Comparison of ENCODE assay signal across 9 cellular contexts in genomic region chr16:4769306-4769638, GRCh38. TPM values are rescaled to one million over a fixed set of nuclear protein-coding genes. Genes with fewer than 3 reads are reported as not detected.
DNase-seq lines count a peak whose midpoint lies in the region; ATAC-seq and TF ChIP-seq lines count a peak whose summit lies in the region.
"Had no signal": no experiment of that assay in that cellular context is flagged by ENCODE, and none has a peak within 500 bp of the region (broad histone marks: within the 10 kb centered on the region; RNA-seq: fewer than 3 reads in every experiment).

No MANE protein-coding gene starts in this region.

- POLR2A ChIA-PET in Caco-2 (lab: Charles Lee) (interaction anchor here (0.7 to 1.7 kb wide), 4 partner anchors 19 to 295 kb away, joined by 3 to 20 read pairs (median 5); partner anchors contain the start of genes ANKS3, DNAAF8, NMRAL1 and SEPTIN12), OCI-LY7 (lab: Charles Lee) (interaction anchor here (0.6 to 3.1 kb wide), 2 partner anchors 12 to 34 kb away, joined by 7 to 23 read pairs; partner anchors contain the start of genes ANKS3 and DNAAF8)

- DNase-seq in Caco-2 = no peak
- DNase-seq in OCI-LY7 (ENCODE audit: low spot score) = no peak
- DNase-seq in esophagus squamous epithelium (lab: John Stamatoyannopoulos, UW) = no peak
- DNase-seq in stimulated activated CD8-positive, alpha-beta memory T cell treated with anti-CD3 and anti-CD28 coated beads, Interleukin-4, amount 100 ng/mL, for 48 hours = no peak

- H3K9me3 Mint-ChIP-seq in Caco-2 (ENCODE audit: unreplicated experiment) = no peaks in the 10 kb centered on the region

- BruUV-seq in Caco-2 (replicated peaks; lab: Mats Ljungman, UMichigan) = no TSS peak
- BruUV-seq in OCI-LY7 (replicated peaks; lab: Mats Ljungman, UMichigan) = no TSS peak

- peak overlapping the region; percentile 96 for H3K4me2 ChIP-seq in OCI-LY7 (ENCODE audit: low read length)

- peak overlapping the region; percentile 98 for H2AFZ ChIP-seq in OCI-LY7 (ENCODE audit: low read length)

- CTCF ChIA-PET in Caco-2 (lab: Charles Lee) (interaction anchor here (0.6 to 2.1 kb wide), 2 partner anchors 35 to 169 kb away, joined by 3 to 7 read pairs; partner anchors contain the start of genes ANKS3 and DNAAF8), OCI-LY7 (lab: Charles Lee; ENCODE audit: unreplicated experiment) (no interaction called here)

- H3K36me3 ChIP-seq in Caco-2 (ENCODE audit: control insufficient read depth, insufficient read depth, low read length) (no peaks in the 10 kb centered on the region), OCI-LY7 (ENCODE audit: insufficient read depth, low read length) (peaks cover 8% of the 10 kb centered on the region), esophagus squamous epithelium (peaks cover 0 to 13% (median 0%) of the 10 kb centered on the region in 3 donors), neutrophil (no peaks in the 10 kb centered on the region)

- H3K27me3 ChIP-seq in Caco-2 (replicated peaks; ENCODE audit: control insufficient read depth, insufficient read depth, low read length) = no peaks in the 10 kb centered on the region
- H3K27me3 ChIP-seq in esophagus squamous epithelium = no peaks in the 10 kb centered on the region
- no peaks in the 10 kb centered on the region for H3K27me3 ChIP-seq in neutrophil

- H3K9me3 ChIP-seq in Caco-2 = no peaks in the 10 kb centered on the region
- no peaks in the 10 kb centered on the region for H3K9me3 ChIP-seq in OCI-LY7 (ENCODE audit: low read length)
- H3K9me3 ChIP-seq in esophagus squamous epithelium = no peaks in the 10 kb centered on the region
- no peaks in the 10 kb centered on the region for H3K9me3 ChIP-seq in neutrophil

- H3K36me3 Mint-ChIP-seq in Caco-2 (ENCODE audit: insufficient read depth, unreplicated experiment) = peaks cover 9% of the 10 kb centered on the region

- 54 to 65% methylated on average over 7 of the region's 7 CpGs for WGBS in esophagus squamous epithelium, 2 donors

- H3K4me1 Mint-ChIP-seq in Caco-2 (ENCODE audit: low read depth, unreplicated experiment) = peaks cover 17% of the 10 kb centered on the region

- H3K27me3 Mint-ChIP-seq in Caco-2 (ENCODE audit: insufficient read depth, unreplicated experiment) = no peaks in the 10 kb centered on the region

- peak overlapping the region; percentile 66 for H3K4me3 ChIP-seq in Caco-2 (ENCODE audit: low read depth, low read length)
- peak overlapping the region; percentile 72 for H3K4me3 ChIP-seq in OCI-LY7 (ENCODE audit: low read depth, low read length, poor library complexity, severe bottlenecking)
- H3K4me3 ChIP-seq in esophagus squamous epithelium = peak overlapping the region in 3 of 4 donors; percentile 74 to 94 (median 93)
- peak overlapping the region; percentile 80 to 97 for H3K4me3 ChIP-seq in neutrophil (ENCODE audit: low read depth in 1 of 2, low read length in 1 of 2)

- H3K9me2 ChIP-seq in OCI-LY7 (ENCODE audit: insufficient read depth, low read length) = no peaks in the 10 kb centered on the region

- H4K20me1 ChIP-seq in OCI-LY7 (ENCODE audit: insufficient read depth, low read length) = no peaks in the 10 kb centered on the region

- H3K4me3 Mint-ChIP-seq in Caco-2 (ENCODE audit: unreplicated experiment) = peak overlapping the region; percentile 77

- TF ChIP-seq CTCF in Caco-2 (IDR thresholded peaks at IDR 0.05; ENCODE audit: insufficient read depth in 1 of 2, low read depth in 1 of 2, low read length in 1 of 2, severe bottlenecking in 1 of 2, unreplicated experiment in 1 of 2) (no peak), OCI-LY7 (conservative IDR thresholded peaks at IDR 0.05; ENCODE audit: low read length) (no peak), esophagus squamous epithelium (IDR thresholded peaks at IDR 0.05) (no peak), neutrophil (IDR thresholded peaks at IDR 0.05) (no peak)

- ATAC-seq in HG03175 (IDR thresholded peaks at IDR 0.05; ENCODE audit: unreplicated experiment) (no peak), HG02763 (IDR thresholded peaks at IDR 0.05; ENCODE audit: unreplicated experiment) (no peak), GM18909 (IDR thresholded peaks at IDR 0.05; ENCODE audit: poor library complexity, unreplicated experiment) (no peak)

- peaks cover 12% of the 10 kb centered on the region; the same call in 1 of the 2 replicates for H3K79me2 ChIP-seq in OCI-LY7 (ENCODE audit: insufficient read depth, low read depth, low read length)

- peaks cover 10% of the 10 kb centered on the region; the same call in 1 of the 2 replicates for H3K4me1 ChIP-seq in Caco-2
- peaks cover 30% of the 10 kb centered on the region for H3K4me1 ChIP-seq in OCI-LY7 (ENCODE audit: insufficient read depth, low read length, poor library complexity, severe bottlenecking)
- peaks cover 24 to 43% (median 25%) of the 10 kb centered on the region in 3 donors for H3K4me1 ChIP-seq in esophagus squamous epithelium
- H3K4me1 ChIP-seq in neutrophil (ENCODE audit: control insufficient read depth in 1 of 2, insufficient read depth in 1 of 2, low read depth in 1 of 2, low read length in 1 of 2) = peaks cover 36% of the 10 kb centered on the region in 2 experiments

- no peak for TF ChIP-seq POLR2A in esophagus squamous epithelium (IDR thresholded peaks at IDR 0.05)

- no peak overlapping the region for H3K27ac Mint-ChIP-seq in Caco-2 (ENCODE audit: unreplicated experiment)

- intact Hi-C loops in Caco-2 (cut with micrococcal nuclease; ENCODE audit: unreplicated experiment) (loop anchor here (2.0 kb wide), 2 partner anchors 20 to 34 kb away; partner anchors contain the start of genes ANKS3, DNAAF8 and SEPTIN12), OCI-LY7 (cut with micrococcal nuclease; ENCODE audit: unreplicated experiment) (loop anchor here (2.0 to 10.0 kb wide), 2 partner anchors 78 to 154 kb away; partner anchors contain the start of genes GLYR1, UBALD1 and UBN1), esophagus squamous epithelium (cut with DNase I) (no loop called here)

- H3K27ac ChIP-seq in OCI-LY7 (ENCODE audit: low read depth, low read length, poor library complexity, severe bottlenecking) (peak overlapping the region; percentile 68), esophagus squamous epithelium (peak overlapping the region; percentile 89 to 96 (median 93)), neutrophil (peak overlapping the region; percentile 49)

RNA-seq across cellular contexts. Expression of gene ZNF500, which starts 2.3 kb away (rescaled TPM):
- total RNA-seq in Caco-2 (2022) = 12.9 and 13.3 TPM in 2 replicates
- total RNA-seq in OCI-LY7 (2014; rRNA removed; shearing (Covaris generic)) = 12.9 and 16.1 TPM in 2 replicates
- total RNA-seq in OCI-LY7 (2022) = 23.9 and 28.8 TPM in 2 replicates
- 1 to 10 TPM; 4.5 to 9.7 (median 8.4) TPM for total RNA-seq in esophagus squamous epithelium

RNA-seq across cellular contexts. Expression of gene SEPTIN12, which starts 18.9 kb away (rescaled TPM):
- total RNA-seq in Caco-2 (2022) (not detected in 2 replicates), OCI-LY7 (2022) (not detected in 2 replicates), esophagus squamous epithelium (not detected)
- total RNA-seq in OCI-LY7 (2014; rRNA removed; shearing (Covaris generic)) = not detected in 2 replicates
- total RNA-seq: dermis microvascular lymphatic vessel endothelial cell had no signal

RNA-seq across cellular contexts. Expression of gene SMIM22, which starts 25.9 kb away (rescaled TPM):
- total RNA-seq in Caco-2 (2022) (not detected in 2 replicates), OCI-LY7 (2022) (not detected in 2 replicates), esophagus squamous epithelium (10 to 100 TPM in 1 of 4 donors, 1 to 10 TPM in 2, not detected in 1; 4.8 to 10.2 (median 5.2) TPM)
- total RNA-seq in OCI-LY7 (2014; rRNA removed; shearing (Covaris generic)) = not detected in 2 replicates
- total RNA-seq: dermis microvascular lymphatic vessel endothelial cell had no signal

RNA-seq across cellular contexts. Expression of gene ROGDI, which starts 33.2 kb away (rescaled TPM):
- total RNA-seq in Caco-2 (2022) = 18.2 and 19.0 TPM in 2 replicates
- 2.9 and 6.3 TPM in 2 replicates for total RNA-seq in OCI-LY7 (2014; rRNA removed; shearing (Covaris generic))
- 7.1 and 7.6 TPM in 2 replicates for total RNA-seq in OCI-LY7 (2022)
- total RNA-seq in esophagus squamous epithelium = 10 to 100 TPM; 16.4 to 35.8 (median 31.6) TPM

RNA-seq across cellular contexts. Expression of gene DNAAF8, which starts 34.9 kb away (rescaled TPM):
- total RNA-seq in Caco-2 (2022) (0.54 TPM in 1 of 2 replicates, not detected in the other), OCI-LY7 (2022) (1.1 TPM in 1 of 2 replicates, not detected in the other), esophagus squamous epithelium (under 1 TPM in 3 of 4 donors, not detected in 1; 0.21 to 0.42 (median 0.38) TPM)
- 0.36 and 0.38 TPM in 2 replicates for total RNA-seq in OCI-LY7 (2014; rRNA removed; shearing (Covaris generic))
